8 cellular contexts compared by ENCODE assay signal in the genomic region with DNA sequence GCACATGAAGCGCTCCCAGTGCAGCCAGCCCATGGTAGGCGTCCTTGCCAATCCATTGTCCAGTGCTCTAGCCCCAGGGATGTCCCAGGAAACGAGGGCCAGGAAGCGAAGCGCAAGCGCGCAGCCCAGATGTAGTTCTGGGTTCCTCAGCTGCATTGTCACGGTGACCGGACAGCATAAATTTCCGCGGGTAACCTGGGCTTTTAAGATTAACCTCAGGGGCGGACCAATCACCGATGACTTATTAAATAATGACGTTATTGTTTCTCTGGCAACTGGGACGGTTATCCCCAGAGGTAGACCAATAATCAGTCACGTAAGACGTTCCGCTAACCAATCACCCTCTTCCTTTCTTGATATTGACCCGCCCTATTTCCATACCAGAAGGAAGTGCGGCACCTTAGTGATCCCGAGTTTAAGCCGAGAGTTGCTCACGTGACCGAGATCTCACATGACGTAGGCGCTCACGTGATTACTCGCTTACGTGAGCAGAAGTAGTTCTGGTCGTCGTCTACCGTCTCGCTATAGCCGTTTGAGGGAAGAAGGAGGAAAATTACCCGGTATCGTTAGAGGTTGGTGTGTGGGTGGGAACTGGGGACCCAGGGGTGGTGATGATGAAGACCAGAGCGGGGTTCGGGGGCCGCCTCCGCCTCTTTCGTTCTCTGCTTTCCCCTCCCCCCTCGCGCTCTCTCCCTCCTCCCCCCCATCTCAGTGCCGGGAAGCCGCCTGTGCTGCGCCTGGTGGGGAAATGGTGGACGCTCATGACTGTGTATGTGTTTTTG. TPM values are rescaled to one million over a fixed set of nuclear protein-coding genes. Genes with fewer than 3 reads are reported as not detected.
A peak's percentile ranks its signal among the peaks of the same experiment; 100 is the strongest.
DNase-seq lines count a peak whose midpoint lies in the region; ATAC-seq and TF ChIP-seq lines count a peak whose summit lies in the region.

Gene GLA (minus strand): TSS at position 178 of the 782 bp plus-strand sequence. CDS start 22 bp downstream, at position 156.
Gene HNRNPH2 (plus strand): TSS at position 475 of the 782 bp plus-strand sequence. CDS start 3,767 bp downstream, outside the sequence.

- peaks cover 22 to 26% of the 10 kb centered on the region in 2 donors for H3K4me1 Mint-ChIP-seq in natural killer cell treated with Interleukin-12 subunit alpha and Interleukin-12 subunit beta and Interleukin-15 and Interleukin-18, amount 100 ng/mL, for 72 hours (ENCODE audit: low read depth in 2 of 2)

- TF ChIP-seq CTCF in fibroblast of pulmonary artery (IDR thresholded peaks at IDR 0.05; ENCODE audit: low read length, missing control alignments): no peak

- no peaks in the 10 kb centered on the region for H3K9me3 Mint-ChIP-seq in natural killer cell treated with Interleukin-12 subunit alpha and Interleukin-12 subunit beta and Interleukin-15 and Interleukin-18, amount 100 ng/mL, for 72 hours

- ATAC-seq in natural killer cell treated with Interleukin-12 subunit alpha and Interleukin-12 subunit beta and Interleukin-15 and Interleukin-18, amount 100 ng/mL, for 72 hours: peak; percentile 97 to 98
- ATAC-seq in stimulated activated naive CD8-positive, alpha-beta T cell treated with anti-CD3 and anti-CD28 coated beads, Interleukin-15, Interleukin-2, amounts not matched to agents 100 U/mL and 50 U/mL, for 24 hours: peak; percentile 97

- H3K36me3 ChIP-seq in H7 (replicated peaks; ENCODE audit: control insufficient read depth, insufficient read depth, low read length): peaks cover 6% of the 10 kb centered on the region

- peaks cover 0 to 5% of the 10 kb centered on the region in 2 donors for H3K27me3 Mint-ChIP-seq in natural killer cell treated with Interleukin-12 subunit alpha and Interleukin-12 subunit beta and Interleukin-15 and Interleukin-18, amount 100 ng/mL, for 72 hours

- peak within 1 kb of the TSS; percentile 72 for H3K4me3 ChIP-seq in H7 (ENCODE audit: insufficient read depth, low read depth, low read length)
- peak within 1 kb of the TSS; percentile 83 for H3K4me3 ChIP-seq in fibroblast of pulmonary artery (replicated peaks; ENCODE audit: low read depth, low read length)

- H3K27me3 ChIP-seq in H7 (ENCODE audit: control insufficient read depth, insufficient read depth, low read length): no peaks in the 10 kb centered on the region

- H3K4me3 Mint-ChIP-seq in natural killer cell treated with Interleukin-12 subunit alpha and Interleukin-12 subunit beta and Interleukin-15 and Interleukin-18, amount 100 ng/mL, for 72 hours: peak within 1 kb of the TSS; percentile 100

- H3K36me3 Mint-ChIP-seq in natural killer cell treated with Interleukin-12 subunit alpha and Interleukin-12 subunit beta and Interleukin-15 and Interleukin-18, amount 100 ng/mL, for 72 hours: peaks cover 7% of the 10 kb centered on the region

- peak within 1 kb of the TSS; percentile 90 to 93 for H3K27ac Mint-ChIP-seq in natural killer cell treated with Interleukin-12 subunit alpha and Interleukin-12 subunit beta and Interleukin-15 and Interleukin-18, amount 100 ng/mL, for 72 hours

- DNase-seq in EL: peak; percentile 97
- peak; percentile 82 for DNase-seq in H7
- DNase-seq in M059J (ENCODE audit: low read depth): peak; percentile 99
- DNase-seq in SHP77 (lab: John Stamatoyannopoulos, UW): peak; percentile 91 to 92
- peak; percentile 78 for DNase-seq in activated effector memory CD4-positive, alpha-beta T cell treated with Interleukin-2 at 50 U/mL for 16 hours
- DNase-seq in fibroblast of pulmonary artery (ENCODE audit: low read depth): peak; percentile 99
- peak; percentile 88 for DNase-seq in natural killer cell treated with Interleukin-12 subunit alpha and Interleukin-12 subunit beta and Interleukin-15 and Interleukin-18, amount 100 ng/mL, for 72 hours (ENCODE audit: low spot score)
- DNase-seq in stimulated activated naive CD8-positive, alpha-beta T cell treated with anti-CD3 and anti-CD28 coated beads, Interleukin-15, Interleukin-2, amounts not matched to agents 100 U/mL and 50 U/mL, for 24 hours: peak; percentile 83

RNA-seq across cellular contexts. Expression of gene GLA, which starts in this region (rescaled TPM):
- total RNA-seq in H7 (2014; rRNA removed; shearing (Covaris generic)): 48.1 and 58.3 TPM in 2 replicates
- total RNA-seq in M059J (2014; rRNA removed; shearing (Covaris generic)): 130 and 154 TPM in 2 replicates
- 10 to 100 TPM; 42.1 to 58.2 TPM for total RNA-seq in natural killer cell treated with Interleukin-12 subunit alpha and Interleukin-12 subunit beta and Interleukin-15 and Interleukin-18, amount 100 ng/mL, for 72 hours

RNA-seq across cellular contexts. Expression of gene HNRNPH2, which starts in this region (rescaled TPM):
- total RNA-seq in H7 (2014; rRNA removed; shearing (Covaris generic)): 33.5 and 35.0 TPM in 2 replicates
- 56.0 and 82.5 TPM in 2 replicates for total RNA-seq in M059J (2014; rRNA removed; shearing (Covaris generic))
- total RNA-seq in natural killer cell treated with Interleukin-12 subunit alpha and Interleukin-12 subunit beta and Interleukin-15 and Interleukin-18, amount 100 ng/mL, for 72 hours: 10 to 100 TPM; 34.0 to 43.8 TPM

Comparison
In these comparisons a context has a peak if more than half of its experiments do, and no peak if none do; other contexts are left out.
1. Peak in every context shown above with its lines: DNase-seq, ATAC-seq and H3K4me3 ChIP-seq.